20 cellular contexts compared by ENCODE assay signal in the genomic region with DNA sequence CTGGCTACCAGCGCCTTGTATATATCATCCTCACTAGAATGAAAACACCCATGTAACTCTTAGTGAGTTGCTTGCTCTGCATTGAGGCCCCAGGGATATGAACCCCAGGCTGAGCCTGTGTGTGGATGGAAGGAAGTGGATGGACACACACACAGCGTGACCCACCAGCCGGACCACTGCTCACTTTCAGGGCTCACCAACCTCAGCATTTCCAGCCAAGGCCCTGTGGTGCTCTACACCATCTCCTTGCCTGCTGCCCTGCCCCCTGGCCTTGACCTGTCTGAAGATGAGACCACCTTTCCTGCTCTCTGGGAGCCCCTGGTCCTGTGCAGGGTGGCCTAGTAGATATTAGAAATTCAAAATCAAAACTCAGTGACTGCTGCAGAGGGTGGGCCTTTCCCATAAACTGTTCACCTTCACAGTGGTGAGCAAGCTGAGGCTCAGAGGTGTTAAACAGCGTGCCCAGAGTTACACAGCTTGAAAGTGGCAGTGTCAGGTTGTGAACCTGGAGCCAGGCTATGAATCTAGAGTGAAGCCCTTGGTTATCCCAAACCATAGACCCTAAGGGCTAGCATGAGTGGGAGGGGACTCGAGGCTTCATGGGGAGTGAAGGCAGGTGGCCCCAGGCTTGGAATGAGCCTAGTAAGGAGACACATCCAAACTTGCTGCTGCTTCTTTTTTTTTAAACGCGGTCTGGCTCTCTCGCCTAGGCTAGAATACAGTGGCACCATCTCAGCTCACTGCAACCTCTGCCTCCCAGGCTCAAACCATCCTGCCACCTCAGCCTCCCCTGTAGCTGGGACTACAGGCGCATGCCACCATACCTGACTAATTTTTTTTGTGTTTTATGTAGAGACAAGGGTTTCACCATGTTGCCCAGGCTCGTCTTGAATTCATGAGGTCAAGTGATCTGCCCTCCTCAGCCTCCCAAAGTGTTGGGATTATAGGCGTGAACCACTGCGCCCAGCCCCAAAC. TPM values are rescaled to one million over a fixed set of nuclear protein-coding genes. Genes with fewer than 3 reads are reported as not detected.
DNase-seq lines count a peak whose midpoint lies in the region; ATAC-seq and TF ChIP-seq lines count a peak whose summit lies in the region.
"Had no signal": no experiment of that assay in that cellular context is flagged by ENCODE, and none has a peak within 500 bp of the region (broad histone marks: within the 10 kb centered on the region; RNA-seq: fewer than 3 reads in every experiment).

No MANE protein-coding gene starts in this region.

- H3K4me1 ChIP-seq in endodermal cell (ENCODE audit: control insufficient read depth, insufficient read depth, low read length) (no peaks in the 10 kb centered on the region), psoas muscle (peaks cover 19% of the 10 kb centered on the region)
- H3K4me1 ChIP-seq: right lobe of liver had no signal

- H3K36me3 ChIP-seq in endodermal cell (ENCODE audit: control insufficient read depth, insufficient read depth, low read length): no peaks in the 10 kb centered on the region
- H3K36me3 ChIP-seq in psoas muscle (ENCODE audit: insufficient read depth in 1 of 2, low read depth in 1 of 2): no peaks in the 10 kb centered on the region
- H3K36me3 ChIP-seq: BE2C, right lobe of liver, vagina had no signal

- ATAC-seq in activated CD8-positive, alpha-beta T cell treated with anti-CD3 and anti-CD28 coated beads for 36 hours: peak; percentile 18
- ATAC-seq in activated CD8-positive, alpha-beta T cell treated with anti-CD3 and anti-CD28 coated beads, Interleukin-2, amount 10 ng/mL, durations not matched to agents 7 days and 5 days: no peak
- ATAC-seq in psoas muscle: no peak
- ATAC-seq in HG02642 (IDR thresholded peaks at IDR 0.05; ENCODE audit: poor library complexity, unreplicated experiment): no peak
- no peak for ATAC-seq in GM19455 (IDR thresholded peaks at IDR 0.05; ENCODE audit: unreplicated experiment)

- DNase-seq in activated CD8-positive, alpha-beta T cell treated with anti-CD3 and anti-CD28 coated beads for 36 hours: peak; percentile 7
- DNase-seq in activated CD8-positive, alpha-beta T cell treated with anti-CD3 and anti-CD28 coated beads, Interleukin-2, amount 10 ng/mL, durations not matched to agents 7 days and 5 days: no peak
- DNase-seq in endodermal cell (peak; percentile 25), psoas muscle (no peak), T-helper 1 cell (no peak)
- DNase-seq: activated B cell treated with CpG ODN at 0.5 μM for 24 hours; KG1; kidney glomerular epithelial cell; NCI-H187; NCI-H2227 treated with DMSO at 0.1 percent for 48 hours; right lobe of liver; stimulated activated CD4-positive, alpha-beta T cell treated with anti-CD3 and anti-CD28 coated beads, Interleukin-2, amount 100 ng/mL, for 24 hours had no signal

- CTCF ChIA-PET in activated CD8-positive, alpha-beta T cell treated with anti-CD3 and anti-CD28 coated beads for 36 hours (lab: Charles Lee): no interaction called here
- CTCF ChIA-PET in activated CD8-positive, alpha-beta T cell treated with anti-CD3 and anti-CD28 coated beads, Interleukin-2, amount 10 ng/mL, durations not matched to agents 7 days and 5 days (lab: Charles Lee): no interaction called here

- H3K27me3 ChIP-seq in endodermal cell (ENCODE audit: control insufficient read depth, insufficient read depth, low read length, poor library complexity, severe bottlenecking): no peaks in the 10 kb centered on the region
- H3K27me3 ChIP-seq in psoas muscle (ENCODE audit: insufficient read depth in 3 of 3, low read length in 2 of 3): no peaks in the 10 kb centered on the region
- H3K27me3 ChIP-seq: BE2C, right lobe of liver, vagina had no signal

- intact Hi-C loops in activated CD8-positive, alpha-beta T cell treated with anti-CD3 and anti-CD28 coated beads for 36 hours (cut with micrococcal nuclease): no loop called here
- intact Hi-C loops in psoas muscle (cut with DNase I): loop anchor here (5.0 kb wide), 2 partner anchors 36 to 41 kb away; partner anchors contain the start of gene MAN1C1 (in 1 of the 2)

- H3K27me3 Mint-ChIP-seq in activated CD8-positive, alpha-beta T cell treated with anti-CD3 and anti-CD28 coated beads for 36 hours: no peaks in the 10 kb centered on the region
- H3K27me3 Mint-ChIP-seq in activated CD8-positive, alpha-beta T cell treated with anti-CD3 and anti-CD28 coated beads, Interleukin-2, amount 10 ng/mL, durations not matched to agents 7 days and 5 days (ENCODE audit: low read depth): peaks cover 6% of the 10 kb centered on the region
- no peaks in the 10 kb centered on the region for H3K27me3 Mint-ChIP-seq in endodermal cell (ENCODE audit: insufficient read depth)

- WGBS in endodermal cell (ENCODE audit: insufficient coverage in 1 of 2, insufficient read length in 1 of 2), 2 experiments: 93 to 97% methylated on average over 9 to 12 of the region's 12 CpGs
- 87 to 90% (median 90%) methylated on average over 12 of the region's 12 CpGs for whole genome bisulfite sequencing in psoas muscle, 3 donors

- H3K4me3 Mint-ChIP-seq in activated CD8-positive, alpha-beta T cell treated with anti-CD3 and anti-CD28 coated beads for 36 hours: no peak overlapping the region
- H3K4me3 Mint-ChIP-seq in activated CD8-positive, alpha-beta T cell treated with anti-CD3 and anti-CD28 coated beads, Interleukin-2, amount 10 ng/mL, durations not matched to agents 7 days and 5 days: no peak overlapping the region
- no peak overlapping the region for H3K4me3 Mint-ChIP-seq in endodermal cell
- H3K4me3 Mint-ChIP-seq: activated B cell treated with CpG ODN at 0.5 μM for 24 hours; GM23338; mesothelial cell of epicardium; T-helper 2 cell treated with Interferon-gamma antibody and Interleukin-4, amounts not matched to agents 5 μg/mL and 100 μg/mL, for 36 hours had no signal

- H3K9me3 Mint-ChIP-seq in activated CD8-positive, alpha-beta T cell treated with anti-CD3 and anti-CD28 coated beads for 36 hours: no peaks in the 10 kb centered on the region
- no peaks in the 10 kb centered on the region for H3K9me3 Mint-ChIP-seq in activated CD8-positive, alpha-beta T cell treated with anti-CD3 and anti-CD28 coated beads, Interleukin-2, amount 10 ng/mL, durations not matched to agents 7 days and 5 days (ENCODE audit: insufficient read depth)
- H3K9me3 Mint-ChIP-seq in endodermal cell: no peaks in the 10 kb centered on the region
- H3K9me3 Mint-ChIP-seq: activated B cell treated with CpG ODN at 0.5 μM for 24 hours; GM23338; mesothelial cell of epicardium; T-helper 2 cell treated with Interferon-gamma antibody and Interleukin-4, amounts not matched to agents 5 μg/mL and 100 μg/mL, for 36 hours had no signal

- POLR2A ChIA-PET in activated CD8-positive, alpha-beta T cell treated with anti-CD3 and anti-CD28 coated beads for 36 hours (lab: Charles Lee): interaction anchor here (0.7 to 1.4 kb wide), 3 partner anchors 11 to 36 kb away, joined by 3 to 4 read pairs (median 3); no protein-coding TSS in a partner anchor
- POLR2A ChIA-PET in activated CD8-positive, alpha-beta T cell treated with anti-CD3 and anti-CD28 coated beads, Interleukin-2, amount 10 ng/mL, durations not matched to agents 7 days and 5 days (lab: Charles Lee): no interaction called here

- H3K4me1 Mint-ChIP-seq in activated CD8-positive, alpha-beta T cell treated with anti-CD3 and anti-CD28 coated beads for 36 hours (ENCODE audit: low read depth): peaks cover 32% of the 10 kb centered on the region
- peaks cover 19% of the 10 kb centered on the region for H3K4me1 Mint-ChIP-seq in activated CD8-positive, alpha-beta T cell treated with anti-CD3 and anti-CD28 coated beads, Interleukin-2, amount 10 ng/mL, durations not matched to agents 7 days and 5 days (ENCODE audit: low read depth)
- H3K4me1 Mint-ChIP-seq in endodermal cell: peaks cover 11% of the 10 kb centered on the region

- H3K27ac ChIP-seq in C4-2B (peak overlapping the region; percentile 33; the same call in 1 of the 2 replicates), endodermal cell (ENCODE audit: low read depth, low read length) (no peak overlapping the region), psoas muscle (peak overlapping the region; percentile 62)
- H3K27ac ChIP-seq: right lobe of liver, vagina had no signal

- H3K9me3 ChIP-seq in endodermal cell (ENCODE audit: control insufficient read depth, low read length): no peaks in the 10 kb centered on the region
- no peaks in the 10 kb centered on the region for H3K9me3 ChIP-seq in psoas muscle
- H3K9me3 ChIP-seq: BE2C, right lobe of liver, vagina had no signal

- H3K4me3 ChIP-seq in endodermal cell (ENCODE audit: low read length): no peak overlapping the region
- H3K4me3 ChIP-seq in psoas muscle: no peak overlapping the region
- H3K4me3 ChIP-seq: GM23338, right lobe of liver, vagina had no signal

- peaks cover 3% of the 10 kb centered on the region for H3K36me3 Mint-ChIP-seq in activated CD8-positive, alpha-beta T cell treated with anti-CD3 and anti-CD28 coated beads for 36 hours (ENCODE audit: low read depth)
- peaks cover 27% of the 10 kb centered on the region for H3K36me3 Mint-ChIP-seq in activated CD8-positive, alpha-beta T cell treated with anti-CD3 and anti-CD28 coated beads, Interleukin-2, amount 10 ng/mL, durations not matched to agents 7 days and 5 days (ENCODE audit: low read depth)
- no peaks in the 10 kb centered on the region for H3K36me3 Mint-ChIP-seq in endodermal cell (ENCODE audit: low read depth)
- H3K36me3 Mint-ChIP-seq: mesothelial cell of epicardium had no signal

- TF ChIP-seq CTCF in activated CD8-positive, alpha-beta T cell treated with anti-CD3 and anti-CD28 coated beads for 36 hours (IDR thresholded peaks at IDR 0.05): no peak
- TF ChIP-seq CTCF in C4-2B (conservative IDR thresholded peaks at IDR 0.05) (no peak), endodermal cell (conservative IDR thresholded peaks at IDR 0.05) (no peak), psoas muscle (IDR thresholded peaks at IDR 0.05) (no peak)

- H3K9ac ChIP-seq in endodermal cell (ENCODE audit: extremely low read depth, low read length, poor library complexity, severe bottlenecking): no peak overlapping the region

- H3K27ac Mint-ChIP-seq in activated CD8-positive, alpha-beta T cell treated with anti-CD3 and anti-CD28 coated beads for 36 hours: no peak overlapping the region
- no peak overlapping the region for H3K27ac Mint-ChIP-seq in activated CD8-positive, alpha-beta T cell treated with anti-CD3 and anti-CD28 coated beads, Interleukin-2, amount 10 ng/mL, durations not matched to agents 7 days and 5 days
- peak overlapping the region; percentile 17 for H3K27ac Mint-ChIP-seq in endodermal cell
- H3K27ac Mint-ChIP-seq: activated B cell treated with CpG ODN at 0.5 μM for 24 hours; GM23338; mesothelial cell of epicardium; T-helper 2 cell treated with Interferon-gamma antibody and Interleukin-4, amounts not matched to agents 5 μg/mL and 100 μg/mL, for 36 hours had no signal

RNA-seq across cellular contexts. Expression of gene MAN1C1, which starts 41.5 kb away (rescaled TPM):
- total RNA-seq in activated CD8-positive, alpha-beta T cell treated with anti-CD3 and anti-CD28 coated beads for 36 hours: 1 to 10 TPM; 3.7 to 4.4 TPM
- total RNA-seq in activated CD8-positive, alpha-beta T cell treated with anti-CD3 and anti-CD28 coated beads, Interleukin-2, amount 10 ng/mL, durations not matched to agents 7 days and 5 days: 10 to 100 TPM; 16.8 to 17.9 TPM
- total RNA-seq in endodermal cell (1 to 10 TPM; 2.2 to 4.3 TPM), psoas muscle (1 to 10 TPM; 1.8 to 6.7 (median 2.5) TPM)
- polyA plus RNA-seq in endodermal cell (2013, experiment 1 of 2): 8.0 TPM
- polyA plus RNA-seq in endodermal cell (2013, experiment 2 of 2): 6.9 TPM
- 1 to 10 TPM; 1.8 to 2.0 (median 1.9) TPM for polyA plus RNA-seq in psoas muscle

Comparison
In these comparisons a context has a peak if more than half of its experiments do, and no peak if none do; other contexts are left out.
1. DNase-seq: peak in activated CD8-positive, alpha-beta T cell treated with anti-CD3 and anti-CD28 coated beads for 36 hours (single experiment) and endodermal cell (single experiment); none in activated CD8-positive, alpha-beta T cell treated with anti-CD3 and anti-CD28 coated beads, Interleukin-2, amount 10 ng/mL, durations not matched to agents 7 days and 5 days (single experiment), psoas muscle (0 of 2) and T-helper 1 cell (0 of 5).